In the genomic region with DNA sequence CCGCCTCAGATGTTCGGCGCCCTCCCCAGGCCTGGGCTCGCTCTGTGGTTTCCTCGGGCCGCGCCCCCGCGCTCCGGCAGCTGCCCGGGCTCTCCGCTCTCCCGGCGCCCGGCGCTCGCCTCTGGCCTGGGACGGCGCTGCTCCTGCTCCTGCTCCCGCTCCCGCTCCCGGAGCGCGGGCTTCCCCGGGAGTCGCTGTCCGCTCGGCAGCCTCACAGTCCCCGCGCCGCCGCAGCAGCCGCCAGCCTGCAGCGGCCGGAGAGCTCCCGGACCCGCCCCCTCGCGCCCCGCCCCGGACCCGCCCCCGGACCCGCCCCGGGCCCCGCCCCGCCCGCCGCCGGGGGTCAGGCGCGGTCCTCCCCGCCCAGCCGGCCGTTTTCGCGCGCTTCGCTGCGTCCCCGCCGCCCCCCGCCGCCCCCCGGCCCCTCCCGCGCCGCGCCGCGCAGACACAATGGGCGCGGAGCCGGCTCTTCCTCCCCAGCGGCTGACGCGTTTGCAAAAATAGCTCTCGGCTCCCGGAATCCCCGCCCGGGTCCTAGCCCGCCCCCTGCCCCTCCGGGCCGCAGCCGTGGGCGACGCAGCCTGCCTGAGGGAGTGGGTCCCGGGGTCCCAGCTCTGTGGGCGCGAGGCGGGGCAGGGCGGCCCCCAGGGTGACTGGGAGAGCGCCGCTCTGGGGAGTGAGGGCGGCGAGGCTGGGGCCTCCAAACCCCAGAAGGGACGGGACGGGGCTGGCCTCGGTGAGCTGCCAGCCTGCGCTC, we compare ENCODE assay signal across 8 cellular contexts. TPM values are rescaled to one million over a fixed set of nuclear protein-coding genes. Genes with fewer than 3 reads are reported as not detected.
DNase-seq lines count a peak whose midpoint lies in the region; ATAC-seq and TF ChIP-seq lines count a peak whose summit lies in the region.

A gene with protein sequence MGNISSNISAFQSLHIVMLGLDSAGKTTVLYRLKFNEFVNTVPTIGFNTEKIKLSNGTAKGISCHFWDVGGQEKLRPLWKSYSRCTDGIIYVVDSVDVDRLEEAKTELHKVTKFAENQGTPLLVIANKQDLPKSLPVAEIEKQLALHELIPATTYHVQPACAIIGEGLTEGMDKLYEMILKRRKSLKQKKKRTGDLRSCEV (minus strand): TSS at position 247 of the 757 bp plus-strand sequence. CDS start 495 bp downstream, outside the sequence.

- peaks cover 8% of the 10 kb centered on the region for H3K27me3 Mint-ChIP-seq in endothelial cell (ENCODE audit: unreplicated experiment)
- H3K27me3 Mint-ChIP-seq in stimulated activated naive CD8-positive, alpha-beta T cell treated with anti-CD3 and anti-CD28 coated beads, Interleukin-15, amount 100 ng/mL, for 72 hours, result no peaks in the 10 kb centered on the region

- H3K27ac ChIP-seq in 22Rv1, result peak within 1 kb of the TSS; percentile 42; the same call in 1 of the 2 replicates

- ATAC-seq in GM18505 (IDR thresholded peaks at IDR 0.05; ENCODE audit: unreplicated experiment), result peak; percentile 49
- ATAC-seq in HG02981 (IDR thresholded peaks at IDR 0.05; ENCODE audit: unreplicated experiment), result peak; percentile 43
- peak; percentile 66 for ATAC-seq in stimulated activated naive CD8-positive, alpha-beta T cell treated with anti-CD3 and anti-CD28 coated beads, Interleukin-15, amount 100 ng/mL, for 72 hours

- H3K36me3 Mint-ChIP-seq in endothelial cell (ENCODE audit: low read depth, unreplicated experiment), result no peaks in the 10 kb centered on the region

- peak within 1 kb of the TSS; percentile 93 for H3K4me3 Mint-ChIP-seq in endothelial cell (ENCODE audit: unreplicated experiment)
- peak within 1 kb of the TSS; percentile 90 to 94 for H3K4me3 Mint-ChIP-seq in stimulated activated naive CD8-positive, alpha-beta T cell treated with anti-CD3 and anti-CD28 coated beads, Interleukin-15, amount 100 ng/mL, for 72 hours

- H3K27ac Mint-ChIP-seq in endothelial cell (ENCODE audit: unreplicated experiment), result peak within 1 kb of the TSS; percentile 67
- H3K27ac Mint-ChIP-seq in stimulated activated naive CD8-positive, alpha-beta T cell treated with anti-CD3 and anti-CD28 coated beads, Interleukin-15, amount 100 ng/mL, for 72 hours, result peak within 1 kb of the TSS; percentile 96 to 97

- no peak for TF ChIP-seq POLR2A in GM18505 (IDR thresholded peaks at IDR 0.05; ENCODE audit: borderline replicate concordance, extremely low read depth, insufficient read depth, insufficient read length)

- DNase-seq in NCI-H510A treated with DMSO at 0.1 percent for 48 hours (lab: John Stamatoyannopoulos, UW) (peak; percentile 68), endothelial cell (ENCODE audit: low spot score) (peak; percentile 81), mesenteric fat pad (ENCODE audit: low spot score) (no peak)
- peak; percentile 77 for DNase-seq in activated CD8-positive, alpha-beta memory T cell treated with anti-CD3 and anti-CD28 coated beads, Interleukin-2, amount 50 U/mL, for 48 hours
- peak; percentile 52 to 76 for DNase-seq in stimulated activated naive CD8-positive, alpha-beta T cell treated with anti-CD3 and anti-CD28 coated beads, Interleukin-15, amount 100 ng/mL, for 72 hours

- H3K4me1 Mint-ChIP-seq in endothelial cell (ENCODE audit: unreplicated experiment), result peaks cover 52% of the 10 kb centered on the region
- H3K4me1 Mint-ChIP-seq in stimulated activated naive CD8-positive, alpha-beta T cell treated with anti-CD3 and anti-CD28 coated beads, Interleukin-15, amount 100 ng/mL, for 72 hours, result peaks cover 44% of the 10 kb centered on the region

- TF ChIP-seq CTCF in 22Rv1 (IDR thresholded peaks at IDR 0.05) (0 out of 2 replicates have a peak, but pooled peaks have one; percentile 7), endothelial cell (IDR thresholded peaks at IDR 0.05; ENCODE audit: unreplicated experiment) (no peak)

- H3K9me3 Mint-ChIP-seq in endothelial cell (ENCODE audit: unreplicated experiment), result no peaks in the 10 kb centered on the region
- no peaks in the 10 kb centered on the region for H3K9me3 Mint-ChIP-seq in stimulated activated naive CD8-positive, alpha-beta T cell treated with anti-CD3 and anti-CD28 coated beads, Interleukin-15, amount 100 ng/mL, for 72 hours

RNA-seq across cellular contexts. Expression of the gene that starts here (rescaled TPM):
- total RNA-seq in endothelial cell (ENCODE audit: unreplicated experiment) (17.9 TPM), mesenteric fat pad (17.4 TPM)
